Comparison of ENCODE assay signal across 7 cellular contexts in the genomic region with DNA sequence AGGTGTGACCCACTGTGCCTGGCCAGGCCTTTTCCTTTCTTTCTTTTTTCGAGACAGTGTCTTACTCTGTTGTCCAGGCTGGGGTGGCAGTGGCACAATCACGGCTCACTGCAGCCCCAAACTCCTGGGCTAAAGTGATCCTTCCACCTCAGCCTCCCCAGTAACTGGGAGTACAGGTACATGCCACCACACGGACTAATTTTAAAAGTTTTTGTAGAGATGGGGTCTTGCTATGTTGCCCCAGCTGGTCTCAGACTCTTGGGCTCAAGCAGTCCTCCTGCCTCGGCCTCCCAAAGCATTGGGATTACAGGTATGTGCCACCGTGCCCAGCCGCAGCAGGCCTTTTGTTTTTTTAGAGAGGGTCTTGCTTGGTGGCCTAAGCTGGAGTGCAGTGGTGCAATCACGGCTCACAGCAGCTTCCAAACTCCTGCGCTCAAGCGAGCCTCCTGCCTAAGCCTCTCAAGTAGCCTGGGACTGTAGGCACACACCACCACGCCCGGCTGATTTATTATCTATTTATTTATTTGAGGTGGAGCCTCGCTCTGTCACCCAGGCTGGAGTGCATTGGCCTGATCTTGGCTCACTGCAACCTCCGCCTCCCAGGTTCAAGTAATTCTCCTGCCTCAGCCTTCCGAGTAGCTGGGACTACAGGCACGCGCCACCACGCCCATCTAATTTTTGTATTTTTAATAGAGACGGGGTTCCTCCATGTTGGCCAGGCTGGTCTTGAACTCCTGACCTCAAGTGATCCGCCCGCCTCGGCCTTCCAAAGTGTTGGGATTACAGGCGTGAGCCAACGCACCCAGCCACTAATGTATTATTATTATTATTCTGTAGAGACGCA. TPM values are rescaled to one million over a fixed set of nuclear protein-coding genes. Genes with fewer than 3 reads are reported as not detected.
A peak's percentile ranks its signal among the peaks of the same experiment; 100 is the strongest.
DNase-seq lines count a peak whose midpoint lies in the region; ATAC-seq and TF ChIP-seq lines count a peak whose summit lies in the region.
"Not testable (repeated sequence)": the region's sequence is repeated elsewhere in the genome, so short reads cannot be mapped to it uniquely, and the experiment has no call there.

No MANE protein-coding gene starts in this region.

- not testable (repeated sequence) for TF ChIP-seq CTCF in activated CD8-positive, alpha-beta T cell treated with anti-CD3 and anti-CD28 coated beads for 36 hours (IDR thresholded peaks at IDR 0.05); cardiac fibroblast (IDR thresholded peaks at IDR 0.05; ENCODE audit: low read depth, low read length); glutamatergic neuron (IDR thresholded peaks at IDR 0.05; ENCODE audit: partially characterized antibody, unreplicated experiment); mesothelial cell of epicardium (IDR thresholded peaks at IDR 0.05; ENCODE audit: unreplicated experiment); gastrocnemius medialis (IDR thresholded peaks at IDR 0.05 in 4 of 5, conservative IDR thresholded peaks at IDR 0.05 in 1 of 5)

- not testable (repeated sequence) for H3K9me3 ChIP-seq in gastrocnemius medialis

- in situ Hi-C loops in gastrocnemius medialis (cut with MboI; ENCODE audit: low sequenced_read_pairs in 4 of 4) = not testable (repeated sequence)

- not testable (repeated sequence) for ATAC-seq in activated CD8-positive, alpha-beta T cell treated with anti-CD3 and anti-CD28 coated beads for 36 hours; gastrocnemius medialis

- H3K4me3 ChIP-seq in GM08714 (ENCODE audit: low read length) = peak overlapping the region; percentile 86
- H3K4me3 ChIP-seq in cardiac fibroblast (replicated peaks in 1 of 2; ENCODE audit: low read depth in 2 of 2, low read length in 2 of 2) = peak overlapping the region; percentile 86 to 87
- H3K4me3 ChIP-seq in gastrocnemius medialis = peak overlapping the region; percentile 74 to 98 (median 90)

- not testable (repeated sequence) for H3K27me3 ChIP-seq in gastrocnemius medialis

- intact Hi-C loops in activated CD8-positive, alpha-beta T cell treated with anti-CD3 and anti-CD28 coated beads for 36 hours (cut with micrococcal nuclease) = not testable (repeated sequence)
- intact Hi-C loops in gastrocnemius medialis (cut with DNase I; ENCODE audit: low total_unique reads) = loop anchor here (2.0 to 10.0 kb wide), 3 partner anchors 33 to 1987 kb away; a partner anchor contains a TSS

- H3K36me3 ChIP-seq in gastrocnemius medialis = peaks cover 0 to 14% of the 10 kb centered on the region in 2 donors

- not testable (repeated sequence) for TF ChIP-seq POLR2A in gastrocnemius medialis (IDR thresholded peaks at IDR 0.05)

- H3K4me1 Mint-ChIP-seq in activated CD8-positive, alpha-beta T cell treated with anti-CD3 and anti-CD28 coated beads for 36 hours (ENCODE audit: low read depth) = peaks cover 28% of the 10 kb centered on the region
- H3K4me1 Mint-ChIP-seq in glutamatergic neuron (ENCODE audit: low read depth, unreplicated experiment) (peaks cover 10% of the 10 kb centered on the region), mesothelial cell of epicardium (peaks cover 18% of the 10 kb centered on the region)

- POLR2A ChIA-PET in activated CD8-positive, alpha-beta T cell treated with anti-CD3 and anti-CD28 coated beads for 36 hours (lab: Charles Lee) = interaction anchor here (0.8 kb wide), 1 partner anchor 262 kb away, joined by 3 read pairs; a partner anchor contains a TSS

- H3K27ac Mint-ChIP-seq in activated CD8-positive, alpha-beta T cell treated with anti-CD3 and anti-CD28 coated beads for 36 hours = peak overlapping the region; percentile 95
- H3K27ac Mint-ChIP-seq in glutamatergic neuron (ENCODE audit: unreplicated experiment) (peak overlapping the region; percentile 96), mesothelial cell of epicardium (peak overlapping the region; percentile 92)

- not testable (repeated sequence) for H3K9me3 Mint-ChIP-seq in activated CD8-positive, alpha-beta T cell treated with anti-CD3 and anti-CD28 coated beads for 36 hours; glutamatergic neuron (ENCODE audit: unreplicated experiment); mesothelial cell of epicardium

- H3K27me3 Mint-ChIP-seq in activated CD8-positive, alpha-beta T cell treated with anti-CD3 and anti-CD28 coated beads for 36 hours; glutamatergic neuron (ENCODE audit: unreplicated experiment); mesothelial cell of epicardium (ENCODE audit: low read depth): not testable (repeated sequence)

- H3K4me1 ChIP-seq in gastrocnemius medialis = peaks cover 32 to 37% of the 10 kb centered on the region in 2 donors

- DNase-seq in NCI-H510A (lab: John Stamatoyannopoulos, UW) = peak; percentile 28
- DNase-seq in activated CD8-positive, alpha-beta T cell treated with anti-CD3 and anti-CD28 coated beads for 36 hours; cardiac fibroblast (ENCODE audit: low read depth in 2 of 2); glutamatergic neuron; mesothelial cell of epicardium (ENCODE audit: low spot score in 2 of 2, unreplicated experiment in 2 of 2); gastrocnemius medialis: not testable (repeated sequence)

- H3K36me3 Mint-ChIP-seq in activated CD8-positive, alpha-beta T cell treated with anti-CD3 and anti-CD28 coated beads for 36 hours (ENCODE audit: low read depth) = peaks cover 12% of the 10 kb centered on the region
- not testable (repeated sequence) for H3K36me3 Mint-ChIP-seq in glutamatergic neuron (ENCODE audit: unreplicated experiment)
- peaks cover 12% of the 10 kb centered on the region for H3K36me3 Mint-ChIP-seq in mesothelial cell of epicardium

- CTCF ChIA-PET in activated CD8-positive, alpha-beta T cell treated with anti-CD3 and anti-CD28 coated beads for 36 hours (lab: Charles Lee) = not testable (repeated sequence)

- peak overlapping the region; percentile 93 to 99 (median 95) for H3K27ac ChIP-seq in gastrocnemius medialis

- peak overlapping the region; percentile 96 for H3K4me3 Mint-ChIP-seq in activated CD8-positive, alpha-beta T cell treated with anti-CD3 and anti-CD28 coated beads for 36 hours
- H3K4me3 Mint-ChIP-seq in glutamatergic neuron (ENCODE audit: unreplicated experiment) = peak overlapping the region; percentile 96
- peak overlapping the region; percentile 91 for H3K4me3 Mint-ChIP-seq in mesothelial cell of epicardium

RNA-seq across cellular contexts. Expression of a gene that starts 1.0 kb away (rescaled TPM):
- total RNA-seq in activated CD8-positive, alpha-beta T cell treated with anti-CD3 and anti-CD28 coated beads for 36 hours = 100 to 1,000 TPM; 105 to 106 TPM
- total RNA-seq in glutamatergic neuron (ENCODE audit: unreplicated experiment) (291 TPM), mesothelial cell of epicardium (113 to 127 TPM (median 117 TPM) in 3 replicates), gastrocnemius medialis (1,000 to 10,000 TPM in 3 of 4 donors, 100 to 1,000 TPM in 1; 730 to 1,512 (median 1,402) TPM)

RNA-seq across cellular contexts. Expression of a gene that starts 26.9 kb away (rescaled TPM):
- total RNA-seq in activated CD8-positive, alpha-beta T cell treated with anti-CD3 and anti-CD28 coated beads for 36 hours = not detected
- total RNA-seq in glutamatergic neuron (ENCODE audit: unreplicated experiment) (not detected), mesothelial cell of epicardium (not detected in 3 replicates), gastrocnemius medialis (not detected)

RNA-seq across cellular contexts. Expression of a gene that starts 32.1 kb away (rescaled TPM):
- 100 to 1,000 TPM; 300 to 301 TPM for total RNA-seq in activated CD8-positive, alpha-beta T cell treated with anti-CD3 and anti-CD28 coated beads for 36 hours
- total RNA-seq in glutamatergic neuron (ENCODE audit: unreplicated experiment) = 163 TPM
- total RNA-seq in mesothelial cell of epicardium = 290 to 313 TPM (median 310 TPM) in 3 replicates
- 100 to 1,000 TPM; 141 to 262 (median 150) TPM for total RNA-seq in gastrocnemius medialis

RNA-seq across cellular contexts. Expression of a gene that starts 44.3 kb away (rescaled TPM):
- not detected for total RNA-seq in activated CD8-positive, alpha-beta T cell treated with anti-CD3 and anti-CD28 coated beads for 36 hours
- not detected for total RNA-seq in glutamatergic neuron (ENCODE audit: unreplicated experiment)
- total RNA-seq in mesothelial cell of epicardium = not detected in 3 replicates
- not detected for total RNA-seq in gastrocnemius medialis
